1 cellular context compared by ENCODE assay signal in the genomic region with DNA sequence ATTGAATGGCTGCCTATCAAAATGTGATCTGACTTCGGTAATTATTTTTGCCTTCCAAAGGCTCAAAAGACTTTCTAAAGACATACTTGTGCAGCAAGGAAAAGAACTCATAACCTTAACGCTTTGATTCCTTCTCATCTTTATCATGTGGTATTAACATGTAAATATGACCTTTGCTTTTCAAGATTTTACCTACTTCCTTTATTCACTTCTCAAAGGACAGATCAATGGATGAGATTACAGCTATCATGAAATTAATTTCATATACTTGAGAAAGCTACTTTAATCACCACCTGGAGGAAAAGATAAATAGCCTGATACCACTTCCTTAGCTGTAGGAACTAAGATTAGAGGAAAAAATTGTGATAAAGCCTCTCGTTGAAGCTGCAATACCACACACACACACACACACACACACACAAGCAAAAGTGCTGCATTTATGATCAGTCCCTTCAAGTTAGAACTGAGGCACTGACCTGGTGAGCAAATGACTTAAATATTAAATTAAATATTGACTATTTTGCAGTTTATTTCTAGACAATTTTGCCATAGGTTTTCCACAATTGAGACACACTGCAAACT.
TF ChIP-seq lines count a peak whose summit lies in the region.

No MANE protein-coding gene starts in this region.

TF ChIP-seq in H1, 55 proteins besides CTCF, POLR2A, EP300 and RAD21 (continued from another document):
- TF ChIP-seq KDM1A (IDR thresholded peaks at IDR 0.05; ENCODE audit: borderline replicate concordance, low read length) (no peak), SAP30 (IDR thresholded peaks at IDR 0.05; ENCODE audit: insufficient read depth, insufficient replicate concordance, low read length) (no peak), E2F6 (IDR thresholded peaks at IDR 0.05) (no peak), POU5F1 (IDR thresholded peaks at IDR 0.05; ENCODE audit: low read depth, low read length) (no peak), SIX5 (IDR thresholded peaks at IDR 0.05; ENCODE audit: low read depth, low read length) (no peak), YY1 (IDR thresholded peaks at IDR 0.05; ENCODE audit: low read depth, low read length) (no peak), EZH2 (IDR thresholded peaks at IDR 0.05; ENCODE audit: low read depth, low read length, severe bottlenecking) (no peak), USF2 (IDR thresholded peaks at IDR 0.05; ENCODE audit: low read length) (no peak), KDM4A (IDR thresholded peaks at IDR 0.05; ENCODE audit: low read depth, low read length, severe bottlenecking) (no peak), ZNF274 (IDR thresholded peaks at IDR 0.05; ENCODE audit: borderline replicate concordance, extremely low read depth, low read length) (no peak)
- TF ChIP-seq, protein P1, sequence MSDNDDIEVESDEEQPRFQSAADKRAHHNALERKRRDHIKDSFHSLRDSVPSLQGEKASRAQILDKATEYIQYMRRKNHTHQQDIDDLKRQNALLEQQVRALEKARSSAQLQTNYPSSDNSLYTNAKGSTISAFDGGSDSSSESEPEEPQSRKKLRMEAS (IDR thresholded peaks at IDR 0.05): no peak
